Comparison of ENCODE assay signal across 34 cellular contexts in genomic region chr4:38534344-38534743, GRCh38.
"Had no signal": no experiment of that assay in that cellular context is flagged by ENCODE, and none has a peak within 500 bp of the region (broad histone marks: within the 10 kb centered on the region; RNA-seq: fewer than 3 reads in every experiment).

No MANE protein-coding gene starts in this region.

- H3K9me3 Mint-ChIP-seq: activated B cell treated with CpG ODN at 0.5 μM for 24 hours; activated CD8-positive, alpha-beta T cell treated with anti-CD3 and anti-CD28 coated beads for 36 hours; activated T-cell treated with anti-CD3 and anti-CD28 coated beads, Interleukin-2, amount 50 U/mL, for 4 hours; activated T-helper 17 cell treated with anti-CD3 and anti-CD28 coated beads, Interleukin-2, amount 50 U/mL, for 72 hours had no signal

- H3K4me3 Mint-ChIP-seq: activated B cell treated with CpG ODN at 0.5 μM for 24 hours; activated CD8-positive, alpha-beta T cell treated with anti-CD3 and anti-CD28 coated beads for 36 hours; activated naive CD8-positive, alpha-beta T cell; activated T-cell treated with anti-CD3 and anti-CD28 coated beads, Interleukin-2, amount 50 U/mL, for 4 hours; activated T-helper 17 cell treated with anti-CD3 and anti-CD28 coated beads, Interleukin-2, amount 50 U/mL, for 72 hours; T-helper 17 cell; T-helper 2 cell treated with Interferon-gamma antibody and Interleukin-4, amounts not matched to agents 5 μg/mL and 100 μg/mL, for 36 hours had no signal

- H3K27me3 Mint-ChIP-seq: activated B cell treated with CpG ODN at 0.5 μM for 24 hours; activated CD8-positive, alpha-beta T cell treated with anti-CD3 and anti-CD28 coated beads for 36 hours; activated naive CD8-positive, alpha-beta T cell; T-helper 17 cell had no signal

- H3K36me3 ChIP-seq: adrenal gland, esophagus squamous epithelium, heart left ventricle, WERI-Rb-1 had no signal

- ATAC-seq: activated CD4-positive, CD25-positive, alpha-beta regulatory T cell treated with anti-CD3 and anti-CD28 coated beads, Interleukin-2, amount 50 U/mL, for 24 hours; activated CD8-positive, alpha-beta T cell treated with anti-CD3 and anti-CD28 coated beads for 36 hours; activated T-cell treated with anti-CD3 and anti-CD28 coated beads, Interleukin-2, amount 50 U/mL, for 4 hours; activated T-helper 17 cell treated with anti-CD3 and anti-CD28 coated beads, Interleukin-2, amount 50 U/mL, for 72 hours; body of pancreas; heart left ventricle; T-helper 17 cell had no signal

- H3K4me3 ChIP-seq: adrenal gland, body of pancreas, esophagus squamous epithelium, heart left ventricle had no signal

- H3K27me3 ChIP-seq: adrenal gland, body of pancreas, esophagus squamous epithelium, heart left ventricle had no signal

- H3K9me3 ChIP-seq: adrenal gland, body of pancreas, esophagus squamous epithelium, heart left ventricle had no signal

- H3K36me3 Mint-ChIP-seq: activated naive CD8-positive, alpha-beta T cell had no signal

- H3K27ac Mint-ChIP-seq: activated B cell treated with CpG ODN at 0.5 μM for 24 hours; activated CD8-positive, alpha-beta T cell treated with anti-CD3 and anti-CD28 coated beads for 36 hours; activated naive CD8-positive, alpha-beta T cell; activated T-helper 17 cell treated with anti-CD3 and anti-CD28 coated beads, Interleukin-2, amount 50 U/mL, for 72 hours; T-helper 17 cell; T-helper 2 cell treated with Interferon-gamma antibody and Interleukin-4, amounts not matched to agents 5 μg/mL and 100 μg/mL, for 36 hours had no signal

- FAIRE-seq: colon, endometrium, endothelial cell of umbilical vein, frontal cortex had no signal

- H3K27ac ChIP-seq: adrenal gland, body of pancreas, WERI-Rb-1 had no signal

- DNase-seq: activated B cell treated with CpG ODN at 0.5 μM for 24 hours; activated CD4-positive, alpha-beta T cell treated with anti-CD3 and anti-CD28 coated beads for 48 hours; activated CD4-positive, alpha-beta T cell treated with anti-CD3 and anti-CD28 coated beads, Interleukin-2, amount 50 U/mL, for 1 hour; activated CD4-positive, alpha-beta T cell treated with anti-CD3 and anti-CD28 coated beads, Interleukin-2, amount 50 U/mL, for 48 hours; activated CD8-positive, alpha-beta memory T cell treated with anti-CD3 and anti-CD28 coated beads for 24 hours; activated CD8-positive, alpha-beta T cell treated with anti-CD3 and anti-CD28 coated beads for 36 hours; activated effector memory CD4-positive, alpha-beta T cell treated with Interleukin-2 at 50 U/mL for 16 hours; activated gamma-delta T cell treated with Interleukin-2 at 50 U/mL for 16 hours; activated naive CD4-positive, alpha-beta T cell treated with anti-CD3 and anti-CD28 coated beads, Interleukin-2, amount 50 U/mL, for 16 hours; activated naive CD4-positive, alpha-beta T cell treated with Interleukin-2 at 50 U/mL for 16 hours; activated T-cell treated with anti-CD3 and anti-CD28 coated beads, Interleukin-2, amount 50 U/mL, for 4 hours; adrenal gland; amygdala; aorta; body of pancreas; caudate nucleus; cortex of kidney; effector CD8-positive, alpha-beta T cell; erythroblast; esophagus squamous epithelium; glutamatergic neuron; heart left ventricle; T-helper 1 cell; T-helper 17 cell; T1000; WERI-Rb-1 had no signal
